In the genomic region with DNA sequence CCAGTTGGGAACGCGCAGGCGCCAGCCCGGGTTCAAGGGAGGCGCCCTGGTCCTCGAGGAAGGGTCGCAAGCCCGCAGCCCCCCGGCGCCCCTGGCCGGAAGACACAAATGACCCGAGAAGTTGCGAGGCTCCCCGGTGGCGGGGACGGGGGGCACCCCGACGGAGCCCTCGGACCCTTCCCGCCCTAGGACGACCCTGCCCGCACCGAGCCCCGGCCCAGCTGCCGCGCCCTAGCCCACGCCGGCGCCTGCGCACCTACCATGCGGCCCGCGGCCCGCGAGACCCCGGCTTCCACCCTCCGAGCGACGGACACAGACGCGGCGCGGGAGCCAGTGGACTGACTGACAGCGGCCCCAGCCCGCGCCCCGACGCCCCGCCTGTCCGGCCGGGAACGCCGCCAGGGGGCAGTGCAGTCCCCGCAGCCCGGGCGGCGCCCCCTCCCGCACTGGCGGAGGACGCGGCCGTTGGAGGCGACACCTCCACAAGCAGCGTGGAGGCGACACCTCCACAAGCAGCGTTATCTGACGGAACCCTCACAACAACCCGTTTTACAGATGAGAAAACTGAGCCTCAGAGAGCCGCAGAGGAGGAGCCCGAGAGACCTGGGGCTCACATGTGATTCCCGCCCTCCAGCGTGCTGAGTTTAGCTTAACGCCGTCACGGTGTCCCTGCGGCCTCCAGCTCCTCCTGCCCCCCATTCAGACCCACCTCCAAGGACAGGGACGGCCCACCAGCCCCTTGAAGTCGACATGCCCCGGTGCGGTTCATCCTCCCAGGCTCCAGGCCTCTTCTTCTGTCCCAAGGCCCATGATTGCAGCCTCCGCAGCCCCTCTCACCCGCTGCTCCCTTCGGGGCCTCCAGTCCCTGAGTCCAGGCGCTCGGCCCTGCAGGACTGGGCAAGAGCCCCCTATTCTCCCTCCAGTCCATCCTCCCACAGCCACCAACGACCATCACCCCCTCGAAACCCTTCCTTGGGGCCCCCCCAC, we compare ENCODE assay signal across 8 cellular contexts. TPM values are rescaled to one million over a fixed set of nuclear protein-coding genes. Genes with fewer than 3 reads are reported as not detected.
DNase-seq lines count a peak whose midpoint lies in the region; ATAC-seq and FAIRE-seq lines count a peak whose summit lies in the region.

A gene with protein sequence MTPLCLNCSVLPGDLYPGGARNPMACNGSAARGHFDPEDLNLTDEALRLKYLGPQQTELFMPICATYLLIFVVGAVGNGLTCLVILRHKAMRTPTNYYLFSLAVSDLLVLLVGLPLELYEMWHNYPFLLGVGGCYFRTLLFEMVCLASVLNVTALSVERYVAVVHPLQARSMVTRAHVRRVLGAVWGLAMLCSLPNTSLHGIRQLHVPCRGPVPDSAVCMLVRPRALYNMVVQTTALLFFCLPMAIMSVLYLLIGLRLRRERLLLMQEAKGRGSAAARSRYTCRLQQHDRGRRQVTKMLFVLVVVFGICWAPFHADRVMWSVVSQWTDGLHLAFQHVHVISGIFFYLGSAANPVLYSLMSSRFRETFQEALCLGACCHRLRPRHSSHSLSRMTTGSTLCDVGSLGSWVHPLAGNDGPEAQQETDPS (minus strand): TSS at position 347 of the 987 bp plus-strand sequence. CDS start 84 bp downstream, at position 263.

- H3K4me2 ChIP-seq in BLaER1: peak within 1 kb of the TSS; percentile 37

- no peaks in the 10 kb centered on the region for H3K9me3 Mint-ChIP-seq in activated naive CD4-positive, alpha-beta T cell treated with anti-CD3 and anti-CD28 coated beads, Interleukin-2, amount 50 U/mL, for 72 hours

- H4K20me1 ChIP-seq in BLaER1: no peaks in the 10 kb centered on the region

- H3K4me1 ChIP-seq in BLaER1 (peaks cover 45% of the 10 kb centered on the region), small intestine (ENCODE audit: control insufficient read depth in 2 of 2, insufficient read depth in 1 of 2, low read depth in 1 of 2, low read length in 1 of 2) (no peaks in the 10 kb centered on the region)

- H3K27me3 ChIP-seq in BLaER1 (peaks cover 8% of the 10 kb centered on the region), H7 (ENCODE audit: control insufficient read depth, insufficient read depth, low read length) (peaks cover 12% of the 10 kb centered on the region), small intestine (ENCODE audit: control insufficient read depth in 2 of 2, insufficient read depth in 2 of 2, low read length in 2 of 2) (no peaks in the 10 kb centered on the region)

- H3K27ac Mint-ChIP-seq in activated naive CD4-positive, alpha-beta T cell treated with anti-CD3 and anti-CD28 coated beads, Interleukin-2, amount 50 U/mL, for 72 hours: no peak within 1 kb of the TSS

- FAIRE-seq in small intestine (lab: Jason Lieb, UNC): no peak

- no peaks in the 10 kb centered on the region for H3K36me3 ChIP-seq in BLaER1
- H3K36me3 ChIP-seq in H7 (replicated peaks; ENCODE audit: control insufficient read depth, insufficient read depth, low read length): no peaks in the 10 kb centered on the region
- H3K36me3 ChIP-seq in small intestine (ENCODE audit: control insufficient read depth in 2 of 2, insufficient read depth in 2 of 2, low read length in 2 of 2): no peaks in the 10 kb centered on the region

- peak; percentile 93 to 95 for ATAC-seq in activated naive CD4-positive, alpha-beta T cell treated with anti-CD3 and anti-CD28 coated beads, Interleukin-2, amount 50 U/mL, for 72 hours
- ATAC-seq in HG03469 (IDR thresholded peaks at IDR 0.05; ENCODE audit: unreplicated experiment): no peak

- no peak within 1 kb of the TSS for H3K9ac ChIP-seq in BLaER1

- DNase-seq in H7 (peak; percentile 97), RPMI7951 (ENCODE audit: low read depth) (peak; percentile 32), hepatic stellate cell (ENCODE audit: low spot score) (peak; percentile 60), small intestine (peak; percentile 48), GDM1 (lab: John Stamatoyannopoulos, UW) (no peak)
- DNase-seq in activated naive CD4-positive, alpha-beta T cell treated with anti-CD3 and anti-CD28 coated beads, Interleukin-2, amount 50 U/mL, for 72 hours (ENCODE audit: low spot score in 2 of 2): peak; percentile 72 to 86

- H3K27ac ChIP-seq in BLaER1 (no peak within 1 kb of the TSS), small intestine (ENCODE audit: low read depth in 1 of 2, low read length in 1 of 2) (peak within 1 kb of the TSS; percentile 27 to 50)

- no peaks in the 10 kb centered on the region for H3K9me3 ChIP-seq in BLaER1
- H3K9me3 ChIP-seq in small intestine (ENCODE audit: control insufficient read depth, low read depth): no peaks in the 10 kb centered on the region

- H3K4me3 ChIP-seq in BLaER1: no peak within 1 kb of the TSS
- H3K4me3 ChIP-seq in H7 (ENCODE audit: insufficient read depth, low read depth, low read length): peak within 1 kb of the TSS; percentile 40
- H3K4me3 ChIP-seq in small intestine (ENCODE audit: low read depth in 1 of 2, low read length in 2 of 2): peak within 1 kb of the TSS; percentile 28 to 56

- no peaks in the 10 kb centered on the region for H3K36me3 Mint-ChIP-seq in activated naive CD4-positive, alpha-beta T cell treated with anti-CD3 and anti-CD28 coated beads, Interleukin-2, amount 50 U/mL, for 72 hours

- WGBS in small intestine, 3 donors: 15 to 18% (median 15%) methylated on average over 67 to 87 of the region's 87 CpGs

RNA-seq across cellular contexts. Expression of the gene that starts here (rescaled TPM):
- total RNA-seq in H7 (2014; rRNA removed; shearing (Covaris generic)): 0.10 and 0.22 TPM in 2 replicates
- total RNA-seq in RPMI7951 (2014; rRNA removed; shearing (Covaris generic)): not detected in 2 replicates
- total RNA-seq in activated naive CD4-positive, alpha-beta T cell treated with anti-CD3 and anti-CD28 coated beads, Interleukin-2, amount 50 U/mL, for 72 hours: not detected
- polyA plus RNA-seq in small intestine: under 1 TPM in 2 of 3 donors, not detected in 1; 0.60 to 0.81 TPM

Comparison
In these comparisons a context has a peak if more than half of its experiments do, and no peak if none do; other contexts are left out.
1. Peak in DNase-seq and H3K4me3 ChIP-seq in H7; RNA of the gene not detected or under 1 TPM.
2. Peak in DNase-seq in RPMI7951; RNA of the gene not detected or under 1 TPM.
3. Peak in DNase-seq and ATAC-seq in activated naive CD4-positive, alpha-beta T cell treated with anti-CD3 and anti-CD28 coated beads, Interleukin-2, amount 50 U/mL, for 72 hours; RNA of the gene not detected or under 1 TPM.
4. Peak in DNase-seq, H3K4me3 ChIP-seq and H3K27ac ChIP-seq in small intestine; RNA of the gene not detected or under 1 TPM.